21 cellular contexts compared by ENCODE assay signal in genomic region chr17:73545633-73546032, GRCh38.
DNase-seq lines count a peak whose midpoint lies in the region; ATAC-seq, FAIRE-seq and TF ChIP-seq lines count a peak whose summit lies in the region.
"Had no signal": no experiment of that assay in that cellular context is flagged by ENCODE, and none has a peak within 500 bp of the region (broad histone marks: within the 10 kb centered on the region; RNA-seq: fewer than 3 reads in every experiment).

No MANE protein-coding gene starts in this region.

- peak overlapping the region; percentile 32 for H4K91ac ChIP-seq in H1 (replicated peaks; ENCODE audit: insufficient read length, low read length)
- no peak overlapping the region for H4K91ac ChIP-seq in neuronal stem cell (ENCODE audit: low read depth, low read length, poor library complexity)

- CTCF ChIA-PET in activated CD8-positive, alpha-beta T cell treated with anti-CD3 and anti-CD28 coated beads, Interleukin-2, amount 10 ng/mL, durations not matched to agents 7 days and 5 days (lab: Charles Lee): interaction anchor here (1.0 to 1.5 kb wide), 2 partner anchors 100 to 116 kb away, joined by 3 to 4 read pairs; no protein-coding TSS in a partner anchor
- CTCF ChIA-PET in activated CD8-positive, alpha-beta T cell treated with anti-CD3 and anti-CD28 coated beads for 36 hours (lab: Charles Lee): interaction anchor here (0.8 kb wide), 1 partner anchor 10 kb away, joined by 3 read pairs; no protein-coding TSS in a partner anchor
- CTCF ChIA-PET in H1 (lab: Charles Lee; ENCODE audit: partially characterized antibody): interaction anchor here (0.8 to 1.3 kb wide), 2 partner anchors 66 to 116 kb away, joined by 3 to 4 read pairs; no protein-coding TSS in a partner anchor
- CTCF ChIA-PET in CD8-positive, alpha-beta T cell (lab: Charles Lee): no interaction called here

- H3K27ac ChIP-seq in KOPT-K1 (ENCODE audit: low read depth, low read length, poor library complexity, severe bottlenecking) (peak overlapping the region; percentile 28), H1 (ENCODE audit: low read depth, low read length) (no peak overlapping the region), neuronal stem cell (replicated peaks; ENCODE audit: low read length) (no peak overlapping the region), vagina (no peak overlapping the region), SJCRH30 (no peak overlapping the region)
- H3K27ac ChIP-seq in CD8-positive, alpha-beta T cell (ENCODE audit: low read depth, low read length): no peak overlapping the region
- H3K27ac ChIP-seq: 22Rv1, A549, BLaER1, HL-60 had no signal

- no peak for TF ChIP-seq RAD21 in H1 (IDR thresholded peaks at IDR 0.05 in 1 of 2, conservative IDR thresholded peaks at IDR 0.05 in 1 of 2; ENCODE audit: low read depth in 2 of 2, low read length in 2 of 2)

- no peak for FAIRE-seq in H1 (lab: Jason Lieb, UNC)
- FAIRE-seq: A549, GM12878 had no signal

- 83% methylated on average over 5 of the region's 5 CpGs; no CpG with 5 or more reads in 1 of the 2 experiments for WGBS in H1 (ENCODE audit: extremely low coverage in 1 of 2, insufficient coverage in 1 of 2, insufficient read length in 1 of 2, insufficient replicate concordance in 2 of 2, low coverage in 1 of 2, low lambda C conversion rate in 2 of 2, missing lambda C conversion rate in 1 of 2), 2 experiments
- no CpG with 5 or more reads among the region's 5 CpGs for WGBS in neuronal stem cell (ENCODE audit: extremely low coverage in 2 of 2, insufficient read length in 2 of 2, insufficient replicate concordance in 1 of 2), 2 donors

- 0 out of 2 replicates have a peak, but pooled peaks cover 2% of the 10 kb centered on the region for H3K79me1 ChIP-seq in H1 (ENCODE audit: low read depth, low read length)
- H3K79me1 ChIP-seq in neuronal stem cell (ENCODE audit: low read depth, low read length): peaks cover 28% of the 10 kb centered on the region

- no peak overlapping the region for H2BK120ac ChIP-seq in H1 (replicated peaks; ENCODE audit: low read depth, low read length)
- no peak overlapping the region for H2BK120ac ChIP-seq in neuronal stem cell (ENCODE audit: low read depth, low read length)

- no peak overlapping the region for H3K23ac ChIP-seq in H1 (ENCODE audit: insufficient read length)
- H3K23ac ChIP-seq in neuronal stem cell (ENCODE audit: low read depth, low read length, poor library complexity): no peak overlapping the region

- no peak overlapping the region for H3K4me2 ChIP-seq in H1 (ENCODE audit: insufficient read depth in 1 of 2, low read depth in 2 of 2, low read length in 2 of 2)
- no peak overlapping the region for H3K4me2 ChIP-seq in neuronal stem cell (ENCODE audit: insufficient read depth, low read length, poor library complexity, severe bottlenecking)
- H3K4me2 ChIP-seq: A549, BLaER1 had no signal

- H3K27me3 Mint-ChIP-seq in activated CD8-positive, alpha-beta T cell treated with anti-CD3 and anti-CD28 coated beads, Interleukin-2, amount 10 ng/mL, durations not matched to agents 7 days and 5 days (ENCODE audit: low read depth): no peaks in the 10 kb centered on the region
- no peaks in the 10 kb centered on the region for H3K27me3 Mint-ChIP-seq in activated CD8-positive, alpha-beta T cell treated with anti-CD3 and anti-CD28 coated beads for 36 hours
- no peaks in the 10 kb centered on the region for H3K27me3 Mint-ChIP-seq in CD8-positive, alpha-beta T cell (ENCODE audit: low read depth)

- TF ChIP-seq POLR2A in H1 (IDR thresholded peaks at IDR 0.05; ENCODE audit: control extremely low read depth in 1 of 2, low read depth in 2 of 2, low read length in 2 of 2) (no peak), vagina (IDR thresholded peaks at IDR 0.05) (no peak)

- H3K14ac ChIP-seq in H1 (ENCODE audit: insufficient read length) (no peak overlapping the region), neuronal stem cell (ENCODE audit: low read length) (no peak overlapping the region)

- intact Hi-C loops in activated CD8-positive, alpha-beta T cell treated with anti-CD3 and anti-CD28 coated beads for 36 hours (cut with micrococcal nuclease): no loop called here
- intact Hi-C loops in vagina (cut with DNase I): no loop called here
- intact Hi-C loops in CD8-positive, alpha-beta T cell (cut with DNase I, micrococcal nuclease): no loop called here

- TF ChIP-seq EP300 in H1 (IDR thresholded peaks at IDR 0.05; ENCODE audit: borderline replicate concordance in 1 of 2, low read depth in 2 of 2, low read length in 2 of 2): no peak

- H3K4me3 ChIP-seq in H1 (ENCODE audit: extremely low read depth in 1 of 4, insufficient read depth in 2 of 4, low read depth in 3 of 4, low read length in 4 of 4): no peak overlapping the region
- no peak overlapping the region for H3K4me3 ChIP-seq in neuronal stem cell (ENCODE audit: low read length in 2 of 2)
- H3K4me3 ChIP-seq in vagina: no peak overlapping the region
- H3K4me3 ChIP-seq in CD8-positive, alpha-beta T cell (ENCODE audit: low read depth, low read length): no peak overlapping the region
- H3K4me3 ChIP-seq in SJCRH30: no peak overlapping the region
- H3K4me3 ChIP-seq: A549, BLaER1, GM12878 had no signal

- H4K8ac ChIP-seq in H1 (ENCODE audit: extremely low read depth, insufficient read depth, low read length): no peak overlapping the region
- H4K8ac ChIP-seq in neuronal stem cell (ENCODE audit: low read depth, low read length): no peak overlapping the region

- no peaks in the 10 kb centered on the region for H3K36me3 ChIP-seq in KOPT-K1 (ENCODE audit: insufficient read depth, low read length)
- no peaks in the 10 kb centered on the region for H3K36me3 ChIP-seq in H1 (ENCODE audit: control insufficient read depth in 2 of 4, insufficient read depth in 4 of 4, low read length in 3 of 4)
- peaks cover 0 to 2% of the 10 kb centered on the region in 2 donors for H3K36me3 ChIP-seq in neuronal stem cell (replicated peaks in 1 of 2; ENCODE audit: control insufficient read depth in 2 of 2, insufficient read depth in 2 of 2, low read length in 2 of 2)
- no peaks in the 10 kb centered on the region for H3K36me3 ChIP-seq in vagina
- H3K36me3 ChIP-seq in CD8-positive, alpha-beta T cell (ENCODE audit: insufficient read depth, low read length): no peaks in the 10 kb centered on the region
- H3K36me3 ChIP-seq in SJCRH30: no peaks in the 10 kb centered on the region
- H3K36me3 ChIP-seq: BLaER1 had no signal

- ATAC-seq in activated CD8-positive, alpha-beta T cell treated with anti-CD3 and anti-CD28 coated beads, Interleukin-2, amount 10 ng/mL, durations not matched to agents 7 days and 5 days: no peak
- no peak for ATAC-seq in activated CD8-positive, alpha-beta T cell treated with anti-CD3 and anti-CD28 coated beads for 36 hours
- ATAC-seq in CD8-positive, alpha-beta T cell: no peak
- ATAC-seq: A549, GM12878 had no signal

- H3K18ac ChIP-seq in H1 (ENCODE audit: extremely low read depth, low read length): 0 out of 2 replicates have a peak overlapping the region, but pooled peaks have one; percentile 38
- H3K18ac ChIP-seq in neuronal stem cell (ENCODE audit: low read length): peak overlapping the region; percentile 15

- H3K27me3 ChIP-seq in H1 (replicated peaks in 1 of 4; ENCODE audit: control insufficient read depth in 3 of 4, extremely low read depth in 1 of 4, insufficient read depth in 3 of 4, low read length in 3 of 4) (no peaks in the 10 kb centered on the region; a peak in 1 of 7 replicates), neuronal stem cell (ENCODE audit: control insufficient read depth in 3 of 3, insufficient read depth in 3 of 3, low read depth in 1 of 3, low read length in 3 of 3) (no peaks in the 10 kb centered on the region), vagina (no peaks in the 10 kb centered on the region), SJCRH30 (no peaks in the 10 kb centered on the region)
- no peaks in the 10 kb centered on the region for H3K27me3 ChIP-seq in CD8-positive, alpha-beta T cell (ENCODE audit: insufficient read depth, low read length)
- H3K27me3 ChIP-seq: BLaER1 had no signal

- no peaks in the 10 kb centered on the region for H3K23me2 ChIP-seq in H1 (ENCODE audit: low read depth, low read length)

- H4K20me1 ChIP-seq in H1 (replicated peaks in 1 of 2; ENCODE audit: control insufficient read depth in 1 of 2, insufficient read depth in 2 of 2, low read length in 2 of 2): peaks cover 0 to 3% of the 10 kb centered on the region in 2 experiments

- H3K36me3 Mint-ChIP-seq in activated CD8-positive, alpha-beta T cell treated with anti-CD3 and anti-CD28 coated beads, Interleukin-2, amount 10 ng/mL, durations not matched to agents 7 days and 5 days (ENCODE audit: low read depth): no peaks in the 10 kb centered on the region
- H3K36me3 Mint-ChIP-seq in activated CD8-positive, alpha-beta T cell treated with anti-CD3 and anti-CD28 coated beads for 36 hours (ENCODE audit: low read depth): no peaks in the 10 kb centered on the region
- no peaks in the 10 kb centered on the region for H3K36me3 Mint-ChIP-seq in CD8-positive, alpha-beta T cell
- H3K36me3 Mint-ChIP-seq: CD14-positive monocyte; CD8-positive, alpha-beta memory T cell had no signal

- peaks cover 29% of the 10 kb centered on the region for H3K4me1 Mint-ChIP-seq in activated CD8-positive, alpha-beta T cell treated with anti-CD3 and anti-CD28 coated beads, Interleukin-2, amount 10 ng/mL, durations not matched to agents 7 days and 5 days (ENCODE audit: low read depth)
- H3K4me1 Mint-ChIP-seq in activated CD8-positive, alpha-beta T cell treated with anti-CD3 and anti-CD28 coated beads for 36 hours (ENCODE audit: low read depth): peaks cover 14% of the 10 kb centered on the region
- H3K4me1 Mint-ChIP-seq in CD8-positive, alpha-beta T cell (ENCODE audit: low read depth): peaks cover 36% of the 10 kb centered on the region

- H3K9me3 ChIP-seq in KOPT-K1 (ENCODE audit: insufficient read depth, low read length, poor library complexity, severe bottlenecking): no peaks in the 10 kb centered on the region
- no peaks in the 10 kb centered on the region for H3K9me3 ChIP-seq in H1 (ENCODE audit: insufficient read depth in 2 of 2, low read depth in 1 of 2, low read length in 1 of 2)
- no peaks in the 10 kb centered on the region for H3K9me3 ChIP-seq in neuronal stem cell (replicated peaks in 1 of 2; ENCODE audit: control insufficient read depth in 2 of 2, insufficient read depth in 1 of 2, low read depth in 1 of 2, low read length in 2 of 2)
- no peaks in the 10 kb centered on the region for H3K9me3 ChIP-seq in vagina
- no peaks in the 10 kb centered on the region for H3K9me3 ChIP-seq in CD8-positive, alpha-beta T cell (ENCODE audit: low read length)
- no peaks in the 10 kb centered on the region for H3K9me3 ChIP-seq in SJCRH30 (replicated peaks)
- H3K9me3 ChIP-seq: A549, BLaER1 had no signal

- H3K79me2 ChIP-seq in H1 (ENCODE audit: control insufficient read depth in 1 of 2, insufficient read depth in 2 of 2, low read length in 2 of 2): no peaks in the 10 kb centered on the region

- TF ChIP-seq CTCF in activated CD8-positive, alpha-beta T cell treated with anti-CD3 and anti-CD28 coated beads for 36 hours (IDR thresholded peaks at IDR 0.05): no peak
- TF ChIP-seq CTCF in H1 (IDR thresholded peaks at IDR 0.05; ENCODE audit: control extremely low read depth in 1 of 3, insufficient read depth in 1 of 3, low read depth in 1 of 3, low read length in 3 of 3): no peak
- no peak for TF ChIP-seq CTCF in vagina (IDR thresholded peaks at IDR 0.05)
- no peak for TF ChIP-seq CTCF in CD8-positive, alpha-beta T cell (IDR thresholded peaks at IDR 0.05)

- no peak overlapping the region for H3K56ac ChIP-seq in H1 (replicated peaks; ENCODE audit: insufficient read length, low read depth, low read length)

- no peak overlapping the region for H2BK12ac ChIP-seq in H1 (ENCODE audit: low read depth, low read length)
- H2BK12ac ChIP-seq in neuronal stem cell (ENCODE audit: low read length): no peak overlapping the region

- H2BK20ac ChIP-seq in H1 (ENCODE audit: low read length): no peak overlapping the region

- POLR2A ChIA-PET in activated CD8-positive, alpha-beta T cell treated with anti-CD3 and anti-CD28 coated beads, Interleukin-2, amount 10 ng/mL, durations not matched to agents 7 days and 5 days (lab: Charles Lee): no interaction called here
- POLR2A ChIA-PET in activated CD8-positive, alpha-beta T cell treated with anti-CD3 and anti-CD28 coated beads for 36 hours (lab: Charles Lee): interaction anchor here (1.1 kb wide), 1 partner anchor 456 kb away, joined by 3 read pairs; no protein-coding TSS in a partner anchor
- POLR2A ChIA-PET in H1 (lab: Charles Lee; ENCODE audit: partially characterized antibody): interaction anchor here (1.2 to 1.3 kb wide), 2 partner anchors 25 to 67 kb away, joined by 3 to 4 read pairs; no protein-coding TSS in a partner anchor
- POLR2A ChIA-PET in CD8-positive, alpha-beta T cell (lab: Charles Lee): interaction anchor here (0.6 kb wide), 1 partner anchor 47 kb away, joined by 3 read pairs; no protein-coding TSS in a partner anchor

- H3K27ac Mint-ChIP-seq in activated CD8-positive, alpha-beta T cell treated with anti-CD3 and anti-CD28 coated beads, Interleukin-2, amount 10 ng/mL, durations not matched to agents 7 days and 5 days: peak overlapping the region; percentile 68
- H3K27ac Mint-ChIP-seq in activated CD8-positive, alpha-beta T cell treated with anti-CD3 and anti-CD28 coated beads for 36 hours: no peak overlapping the region
- no peak overlapping the region for H3K27ac Mint-ChIP-seq in CD8-positive, alpha-beta T cell

- no peak overlapping the region for H3K4ac ChIP-seq in H1 (replicated peaks; ENCODE audit: insufficient read length, low read depth, low read length)
- no peak overlapping the region for H3K4ac ChIP-seq in neuronal stem cell (ENCODE audit: low read length)

- peaks cover 0 to 32% (median 18%) of the 10 kb centered on the region in 4 experiments; a peak in 6 of 7 replicates for H3K4me1 ChIP-seq in H1 (replicated peaks in 1 of 4; ENCODE audit: control insufficient read depth in 3 of 4, insufficient read depth in 4 of 4, low read length in 3 of 4)
- peaks cover 12 to 51% of the 10 kb centered on the region in 2 donors for H3K4me1 ChIP-seq in neuronal stem cell (ENCODE audit: control insufficient read depth in 2 of 2, insufficient read depth in 1 of 2, low read depth in 1 of 2, low read length in 2 of 2)
- peaks cover 11% of the 10 kb centered on the region for H3K4me1 ChIP-seq in vagina
- H3K4me1 ChIP-seq in CD8-positive, alpha-beta T cell (ENCODE audit: insufficient read depth, low read length): peaks cover 11% of the 10 kb centered on the region
- H3K4me1 ChIP-seq in SJCRH30: peaks cover 9% of the 10 kb centered on the region; the same call in 1 of the 2 replicates
- H3K4me1 ChIP-seq: A549 had no signal

- H3K4me3 Mint-ChIP-seq in activated CD8-positive, alpha-beta T cell treated with anti-CD3 and anti-CD28 coated beads, Interleukin-2, amount 10 ng/mL, durations not matched to agents 7 days and 5 days: no peak overlapping the region
- no peak overlapping the region for H3K4me3 Mint-ChIP-seq in activated CD8-positive, alpha-beta T cell treated with anti-CD3 and anti-CD28 coated beads for 36 hours
- H3K4me3 Mint-ChIP-seq in CD8-positive, alpha-beta T cell: no peak overlapping the region
- H3K4me3 Mint-ChIP-seq: CD14-positive monocyte had no signal

- H2AFZ ChIP-seq in H1 (ENCODE audit: low read length): no peak overlapping the region
- no peak overlapping the region for H2AFZ ChIP-seq in neuronal stem cell (ENCODE audit: low read length)

- H2BK5ac ChIP-seq in H1 (ENCODE audit: low read depth, low read length) (no peak overlapping the region), neuronal stem cell (ENCODE audit: low read length) (no peak overlapping the region)

- 0 out of 2 replicates have a peak overlapping the region, but pooled peaks have one; percentile 10 for H2BK15ac ChIP-seq in H1 (ENCODE audit: low read length)
- no peak overlapping the region for H2BK15ac ChIP-seq in neuronal stem cell (ENCODE audit: low read length)

- H2AK5ac ChIP-seq in H1 (ENCODE audit: low read depth, low read length) (no peak overlapping the region), neuronal stem cell (ENCODE audit: low read depth, low read length) (no peak overlapping the region)

- H4K5ac ChIP-seq in H1 (ENCODE audit: insufficient read length, low read depth, low read length): no peak overlapping the region

- H3K9me3 Mint-ChIP-seq in activated CD8-positive, alpha-beta T cell treated with anti-CD3 and anti-CD28 coated beads, Interleukin-2, amount 10 ng/mL, durations not matched to agents 7 days and 5 days (ENCODE audit: insufficient read depth): no peaks in the 10 kb centered on the region
- H3K9me3 Mint-ChIP-seq in activated CD8-positive, alpha-beta T cell treated with anti-CD3 and anti-CD28 coated beads for 36 hours: no peaks in the 10 kb centered on the region
- H3K9me3 Mint-ChIP-seq in CD8-positive, alpha-beta T cell: no peaks in the 10 kb centered on the region
- H3K9me3 Mint-ChIP-seq: CD8-positive, alpha-beta memory T cell had no signal

- H3K9ac ChIP-seq in H1 (replicated peaks in 1 of 4; ENCODE audit: extremely low read depth in 1 of 4, low read depth in 3 of 4, low read length in 3 of 4): no peak overlapping the region
- no peak overlapping the region for H3K9ac ChIP-seq in neuronal stem cell (ENCODE audit: low read depth, low read length, poor library complexity)
- H3K9ac ChIP-seq: BLaER1 had no signal

- no peak for DNase-seq in activated CD8-positive, alpha-beta T cell treated with anti-CD3 and anti-CD28 coated beads, Interleukin-2, amount 10 ng/mL, durations not matched to agents 7 days and 5 days
- DNase-seq in activated CD8-positive, alpha-beta T cell treated with anti-CD3 and anti-CD28 coated beads for 36 hours: no peak
- DNase-seq in H1 (ENCODE audit: low read depth in 1 of 2, low spot score in 2 of 2) (no peak), neuronal stem cell (ENCODE audit: low spot score) (no peak), vagina (ENCODE audit: extremely low spot score in 2 of 2) (no peak), SJCRH30 (no peak)
- no peak for DNase-seq in CD8-positive, alpha-beta T cell
- DNase-seq: COR-L47, DMS 273 treated with DMSO at 0.1 percent for 48 hours, DMS53, DND-41, EL, HCEC 1CT had no signal
